ENCODE assay signal across 24 cellular contexts in the genomic region with DNA sequence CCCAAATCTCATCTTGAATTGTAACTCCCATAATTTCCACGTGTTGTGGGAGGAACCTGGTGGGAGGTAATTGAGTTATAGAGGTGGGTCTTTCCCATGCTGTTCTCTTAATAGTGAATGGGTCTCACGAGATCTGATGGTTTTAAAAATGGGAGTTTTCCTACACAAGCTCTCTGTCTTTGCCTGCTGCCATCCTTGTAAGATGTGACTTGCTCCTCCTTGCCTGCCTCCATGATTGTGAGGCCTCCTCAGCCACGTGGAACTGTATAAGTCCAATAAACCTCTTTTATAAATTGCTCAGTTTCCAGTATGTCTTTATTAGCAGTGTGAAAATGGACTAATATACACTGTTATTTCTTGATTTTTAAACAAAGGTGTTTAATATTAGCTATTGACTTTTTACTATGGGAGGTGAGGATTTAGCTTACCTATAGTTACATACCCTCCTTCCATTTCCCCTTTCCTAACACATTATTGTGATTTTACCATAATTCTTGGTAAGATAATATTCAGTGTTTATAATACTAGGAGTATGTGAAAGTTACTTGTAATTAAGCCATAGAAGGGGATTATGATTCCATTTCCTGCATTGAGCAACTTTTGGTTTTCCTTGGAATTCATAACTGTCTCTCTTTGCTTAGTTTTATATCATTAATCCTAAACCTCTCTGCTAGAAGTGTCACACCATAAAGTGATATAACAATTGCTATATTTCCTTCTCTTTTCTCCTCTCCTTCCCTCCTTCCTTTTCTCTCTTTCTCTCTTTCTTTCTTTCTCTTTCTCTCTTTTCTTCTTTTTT.
"Had no signal": no experiment of that assay in that cellular context is flagged by ENCODE, and none has a peak within 500 bp of the region (broad histone marks: within the 10 kb centered on the region; RNA-seq: fewer than 3 reads in every experiment).

No MANE protein-coding gene starts in this region.

- H3K27ac ChIP-seq: cardiac muscle cell, KMS-11, SJSA1 had no signal

- H3K4me3 ChIP-seq: cardiac muscle cell, SJSA1 had no signal

- ATAC-seq: activated CD8-positive, alpha-beta T cell treated with anti-CD3 and anti-CD28 coated beads, Interleukin-2, amount 10 ng/mL, durations not matched to agents 7 days and 5 days; activated naive CD4-positive, alpha-beta T cell treated with anti-CD3 and anti-CD28 coated beads, Interleukin-2, amount 50 U/mL, for 72 hours; activated naive CD8-positive, alpha-beta T cell treated with anti-CD3 and anti-CD28 coated beads, Interleukin-2, amount 50 U/mL, for 24 hours; SK-N-SH treated with all-trans-retinoic acid at 6 μM for 48 hours had no signal

- H3K4me1 ChIP-seq: SJSA1 had no signal

- DNase-seq: activated CD4-positive, alpha-beta T cell treated with anti-CD3 and anti-CD28 coated beads for 48 hours; activated CD4-positive, alpha-beta T cell treated with anti-CD3 and anti-CD28 coated beads, Interleukin-2, amount 50 U/mL, for 4 hours; activated CD4-positive, CD25-positive, alpha-beta regulatory T cell treated with anti-CD3 and anti-CD28 coated beads, Interleukin-2, amount 50 U/mL, for 72 hours; activated CD8-positive, alpha-beta T cell treated with anti-CD3 and anti-CD28 coated beads, Interleukin-2, amount 10 ng/mL, durations not matched to agents 7 days and 5 days; activated effector memory CD4-positive, alpha-beta T cell treated with Interleukin-2 at 50 U/mL for 16 hours; activated naive CD4-positive, alpha-beta T cell; activated naive CD8-positive, alpha-beta T cell treated with anti-CD3 and anti-CD28 coated beads, Interleukin-2, amount 50 U/mL, for 24 hours; activated T-cell treated with anti-CD3 and anti-CD28 coated beads, Interleukin-2, amount 50 U/mL, for 24 hours; amygdala; NCI-H1092; NCI-H1417; NCI-H1930; NCI-H2107; NCI-H2171 treated with DMSO at 0.1 percent for 48 hours; NCI-H226; NCI-H526; NCI-H82; NK-92 treated with Interleukin-12 subunit alpha and Interleukin-12 subunit beta, amount 100 ng/mL, for 24 hours; SHP77 had no signal

- H3K9me3 ChIP-seq: SJSA1 had no signal

- H3K4me2 ChIP-seq: KMS-11 had no signal

- H3K36me3 ChIP-seq: cardiac muscle cell, SJSA1 had no signal

- H3K27me3 ChIP-seq: cardiac muscle cell, SJSA1 had no signal

- H3K9ac ChIP-seq: KMS-11 had no signal
